ENCODE assay signal across 1 cellular context in the genomic region with DNA sequence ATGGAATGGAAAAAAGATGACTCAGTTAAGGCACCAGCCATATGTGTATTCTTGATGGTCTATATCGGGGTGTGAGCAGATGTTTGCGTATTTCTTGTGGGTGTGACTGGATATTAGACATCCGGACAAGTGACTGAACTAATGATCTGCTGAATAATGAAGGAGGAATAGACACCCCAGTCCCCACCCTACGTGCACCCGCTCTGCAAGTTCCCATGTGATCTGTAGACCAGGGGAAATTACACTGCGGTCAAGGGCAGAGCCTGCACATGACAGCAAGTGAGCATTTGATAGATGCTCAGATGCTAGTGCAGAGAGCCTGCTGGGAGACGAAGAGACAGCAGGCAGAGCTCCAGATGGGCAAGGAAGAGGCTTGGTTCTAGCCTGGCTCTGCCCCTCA.
TF ChIP-seq lines count a peak whose summit lies in the region.

No MANE protein-coding gene starts in this region.

TF ChIP-seq in GM12878, 131 proteins besides CTCF, POLR2A, EP300 and RAD21:
- TF ChIP-seq, protein P1, sequence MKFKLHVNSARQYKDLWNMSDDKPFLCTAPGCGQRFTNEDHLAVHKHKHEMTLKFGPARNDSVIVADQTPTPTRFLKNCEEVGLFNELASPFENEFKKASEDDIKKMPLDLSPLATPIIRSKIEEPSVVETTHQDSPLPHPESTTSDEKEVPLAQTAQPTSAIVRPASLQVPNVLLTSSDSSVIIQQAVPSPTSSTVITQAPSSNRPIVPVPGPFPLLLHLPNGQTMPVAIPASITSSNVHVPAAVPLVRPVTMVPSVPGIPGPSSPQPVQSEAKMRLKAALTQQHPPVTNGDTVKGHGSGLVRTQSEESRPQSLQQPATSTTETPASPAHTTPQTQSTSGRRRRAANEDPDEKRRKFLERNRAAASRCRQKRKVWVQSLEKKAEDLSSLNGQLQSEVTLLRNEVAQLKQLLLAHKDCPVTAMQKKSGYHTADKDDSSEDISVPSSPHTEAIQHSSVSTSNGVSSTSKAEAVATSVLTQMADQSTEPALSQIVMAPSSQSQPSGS (IDR thresholded peaks at IDR 0.05; ENCODE audit: low read length) = no peak
- TF ChIP-seq JUNB (IDR thresholded peaks at IDR 0.05) (no peak), BHLHE40 (IDR thresholded peaks at IDR 0.05; ENCODE audit: borderline replicate concordance in 1 of 2, low read depth in 2 of 2, low read length in 1 of 2) (peak in 1 of 2 experiments; percentile 65; a peak in 2 of 4 replicates), ZNF24 (IDR thresholded peaks at IDR 0.05) (peak; percentile 73), RUNX3 (IDR thresholded peaks at IDR 0.05; ENCODE audit: low read length) (peak; percentile 67)
- TF ChIP-seq, protein P2, sequence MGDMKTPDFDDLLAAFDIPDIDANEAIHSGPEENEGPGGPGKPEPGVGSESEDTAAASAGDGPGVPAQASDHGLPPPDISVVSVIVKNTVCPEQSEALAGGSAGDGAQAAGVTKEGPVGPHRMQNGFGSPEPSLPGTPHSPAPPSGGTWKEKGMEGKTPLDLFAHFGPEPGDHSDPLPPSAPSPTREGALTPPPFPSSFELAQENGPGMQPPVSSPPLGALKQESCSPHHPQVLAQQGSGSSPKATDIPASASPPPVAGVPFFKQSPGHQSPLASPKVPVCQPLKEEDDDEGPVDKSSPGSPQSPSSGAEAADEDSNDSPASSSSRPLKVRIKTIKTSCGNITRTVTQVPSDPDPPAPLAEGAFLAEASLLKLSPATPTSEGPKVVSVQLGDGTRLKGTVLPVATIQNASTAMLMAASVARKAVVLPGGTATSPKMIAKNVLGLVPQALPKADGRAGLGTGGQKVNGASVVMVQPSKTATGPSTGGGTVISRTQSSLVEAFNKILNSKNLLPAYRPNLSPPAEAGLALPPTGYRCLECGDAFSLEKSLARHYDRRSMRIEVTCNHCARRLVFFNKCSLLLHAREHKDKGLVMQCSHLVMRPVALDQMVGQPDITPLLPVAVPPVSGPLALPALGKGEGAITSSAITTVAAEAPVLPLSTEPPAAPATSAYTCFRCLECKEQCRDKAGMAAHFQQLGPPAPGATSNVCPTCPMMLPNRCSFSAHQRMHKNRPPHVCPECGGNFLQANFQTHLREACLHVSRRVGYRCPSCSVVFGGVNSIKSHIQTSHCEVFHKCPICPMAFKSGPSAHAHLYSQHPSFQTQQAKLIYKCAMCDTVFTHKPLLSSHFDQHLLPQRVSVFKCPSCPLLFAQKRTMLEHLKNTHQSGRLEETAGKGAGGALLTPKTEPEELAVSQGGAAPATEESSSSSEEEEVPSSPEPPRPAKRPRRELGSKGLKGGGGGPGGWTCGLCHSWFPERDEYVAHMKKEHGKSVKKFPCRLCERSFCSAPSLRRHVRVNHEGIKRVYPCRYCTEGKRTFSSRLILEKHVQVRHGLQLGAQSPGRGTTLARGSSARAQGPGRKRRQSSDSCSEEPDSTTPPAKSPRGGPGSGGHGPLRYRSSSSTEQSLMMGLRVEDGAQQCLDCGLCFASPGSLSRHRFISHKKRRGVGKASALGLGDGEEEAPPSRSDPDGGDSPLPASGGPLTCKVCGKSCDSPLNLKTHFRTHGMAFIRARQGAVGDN (IDR thresholded peaks at IDR 0.05) = peak; percentile 44; the same call in 1 of the 2 replicates
